Comparison of ENCODE assay signal across 19 cellular contexts in genomic region chr13:20414475-20415287, GRCh38.
DNase-seq lines count a peak whose midpoint lies in the region; ATAC-seq and TF ChIP-seq lines count a peak whose summit lies in the region.
"Had no signal": no experiment of that assay in that cellular context is flagged by ENCODE, and none has a peak within 500 bp of the region (broad histone marks: within the 10 kb centered on the region; RNA-seq: fewer than 3 reads in every experiment).

No MANE protein-coding gene starts in this region.

- H4K20me1 ChIP-seq in hepatocyte (ENCODE audit: insufficient read depth, poor library complexity, severe bottlenecking), result no peaks in the 10 kb centered on the region
- H4K20me1 ChIP-seq: BLaER1 had no signal

- H3K36me3 Mint-ChIP-seq in mesothelial cell of epicardium, result peaks cover 16% of the 10 kb centered on the region
- peaks cover 0 to 4% (median 1%) of the 10 kb centered on the region in 3 donors for H3K36me3 Mint-ChIP-seq in CD8-positive, alpha-beta memory T cell

- H3K4me1 ChIP-seq in hepatocyte (ENCODE audit: insufficient read depth) (peaks cover 9% of the 10 kb centered on the region), upper lobe of right lung (peaks cover 6% of the 10 kb centered on the region)
- H3K4me1 ChIP-seq in CD8-positive, alpha-beta memory T cell (ENCODE audit: insufficient read depth, low read length), result peaks cover 29% of the 10 kb centered on the region
- H3K4me1 ChIP-seq: gastrocnemius medialis had no signal

- no peaks in the 10 kb centered on the region for H3K27me3 Mint-ChIP-seq in mesothelial cell of epicardium (ENCODE audit: low read depth)
- no peaks in the 10 kb centered on the region for H3K27me3 Mint-ChIP-seq in CD8-positive, alpha-beta memory T cell
- H3K27me3 Mint-ChIP-seq: activated CD4-positive, alpha-beta T cell treated with anti-CD3 and anti-CD28 coated beads, Interleukin-2, amount 10 ng/mL, durations not matched to agents 7 days and 5 days; activated naive CD4-positive, alpha-beta T cell treated with anti-CD3 and anti-CD28 coated beads, Interleukin-2, amount 50 U/mL, for 24 hours; naive thymus-derived CD4-positive, alpha-beta T cell had no signal

- TF ChIP-seq CTCF in hepatocyte (IDR thresholded peaks at IDR 0.05; ENCODE audit: poor library complexity), result no peak
- TF ChIP-seq CTCF in mesothelial cell of epicardium (IDR thresholded peaks at IDR 0.05; ENCODE audit: unreplicated experiment), result no peak
- TF ChIP-seq CTCF in upper lobe of right lung (IDR thresholded peaks at IDR 0.05), result no peak

- no peaks in the 10 kb centered on the region for H3K9me2 ChIP-seq in hepatocyte (replicated peaks; ENCODE audit: insufficient read depth)

- no peak overlapping the region for H3K4me3 Mint-ChIP-seq in mesothelial cell of epicardium
- no peak overlapping the region for H3K4me3 Mint-ChIP-seq in CD8-positive, alpha-beta memory T cell
- H3K4me3 Mint-ChIP-seq: activated CD4-positive, alpha-beta T cell treated with anti-CD3 and anti-CD28 coated beads, Interleukin-2, amount 10 ng/mL, durations not matched to agents 7 days and 5 days; activated naive CD4-positive, alpha-beta T cell treated with anti-CD3 and anti-CD28 coated beads, Interleukin-2, amount 50 U/mL, for 24 hours; naive thymus-derived CD4-positive, alpha-beta T cell; stimulated activated naive B cell treated with anti-CD40 and anti-IgM and Interleukin-4, amounts not matched to agents 10 μg/mL and 1 μg/mL and 100 μg/mL, for 72 hours had no signal

- ATAC-seq in upper lobe of right lung (peak; percentile 4), HG03025 (IDR thresholded peaks at IDR 0.05; ENCODE audit: low FRiP score, unreplicated experiment) (no peak), sciatic nerve (no peak)
- ATAC-seq: A549; gastrocnemius medialis; naive thymus-derived CD4-positive, alpha-beta T cell; stimulated activated naive B cell treated with anti-CD40 and anti-IgM and Interleukin-4, amounts not matched to agents 10 μg/mL and 1 μg/mL and 100 μg/mL, for 72 hours had no signal

- peaks cover 54% of the 10 kb centered on the region for H3K4me1 Mint-ChIP-seq in mesothelial cell of epicardium
- peaks cover 30 to 42% (median 40%) of the 10 kb centered on the region in 3 donors for H3K4me1 Mint-ChIP-seq in CD8-positive, alpha-beta memory T cell

- H3K27ac Mint-ChIP-seq in mesothelial cell of epicardium, result peak overlapping the region; percentile 25
- H3K27ac Mint-ChIP-seq in CD8-positive, alpha-beta memory T cell, result no peak overlapping the region
- H3K27ac Mint-ChIP-seq: activated CD4-positive, alpha-beta T cell treated with anti-CD3 and anti-CD28 coated beads, Interleukin-2, amount 10 ng/mL, durations not matched to agents 7 days and 5 days; activated naive CD4-positive, alpha-beta T cell treated with anti-CD3 and anti-CD28 coated beads, Interleukin-2, amount 50 U/mL, for 24 hours; naive thymus-derived CD4-positive, alpha-beta T cell; stimulated activated naive B cell treated with anti-CD40 and anti-IgM and Interleukin-4, amounts not matched to agents 10 μg/mL and 1 μg/mL and 100 μg/mL, for 72 hours had no signal

- no peak overlapping the region for H3K27ac ChIP-seq in hepatocyte
- H3K27ac ChIP-seq in upper lobe of right lung, result no peak overlapping the region
- no peak overlapping the region for H3K27ac ChIP-seq in CD8-positive, alpha-beta memory T cell (ENCODE audit: low read depth, low read length)
- H3K27ac ChIP-seq: BLaER1, gastrocnemius medialis, tibial nerve had no signal

- peak overlapping the region; percentile 44 for H3K4me2 ChIP-seq in hepatocyte
- H3K4me2 ChIP-seq: A549, BLaER1 had no signal

- intact Hi-C loops in upper lobe of right lung (cut with DNase I), result no loop called here
- intact Hi-C loops in sciatic nerve (cut with DNase I), result no loop called here

- no peaks in the 10 kb centered on the region for H3K79me2 ChIP-seq in hepatocyte

- DNase-seq in activated gamma-delta T cell (lab: John Stamatoyannopoulos, UW) (peak; percentile 11), activated gamma-delta T cell treated with Interleukin-2 at 50 U/mL for 16 hours (no peak), hepatocyte (ENCODE audit: low spot score) (no peak), mesothelial cell of epicardium (ENCODE audit: low spot score in 2 of 2, unreplicated experiment in 2 of 2) (no peak), upper lobe of right lung (no peak), sciatic nerve (ENCODE audit: low spot score) (no peak)
- no peak for DNase-seq in CD8-positive, alpha-beta memory T cell
- DNase-seq: activated CD4-positive, alpha-beta T cell treated with anti-CD3 and anti-CD28 coated beads, Interleukin-2, amount 10 ng/mL, durations not matched to agents 7 days and 5 days; gastrocnemius medialis; naive thymus-derived CD4-positive, alpha-beta T cell; NCI-H187; NCI-H2227 treated with DMSO at 0.1 percent for 48 hours; stimulated activated naive B cell treated with anti-CD40 and anti-IgM and Interleukin-4, amounts not matched to agents 10 μg/mL and 1 μg/mL and 100 μg/mL, for 72 hours had no signal

- WGBS in hepatocyte (ENCODE audit: low lambda C conversion rate, missing lambda C conversion rate), result 53% methylated on average over 44 of the region's 45 CpGs

- H3K4me3 ChIP-seq in hepatocyte (no peak overlapping the region), upper lobe of right lung (no peak overlapping the region)
- H3K4me3 ChIP-seq in CD8-positive, alpha-beta memory T cell (ENCODE audit: low read length), result no peak overlapping the region
- H3K4me3 ChIP-seq: A549, BLaER1, gastrocnemius medialis, lung, tibial nerve had no signal

- POLR2A ChIA-PET in CD8-positive, alpha-beta memory T cell (lab: Charles Lee), result no interaction called here

- H3K9me3 ChIP-seq in hepatocyte (ENCODE audit: low read depth), result no peaks in the 10 kb centered on the region
- no peaks in the 10 kb centered on the region for H3K9me3 ChIP-seq in upper lobe of right lung
- no peaks in the 10 kb centered on the region for H3K9me3 ChIP-seq in CD8-positive, alpha-beta memory T cell (ENCODE audit: low read length)
- H3K9me3 ChIP-seq: A549, gastrocnemius medialis, tibial nerve had no signal

- H3K36me3 ChIP-seq in hepatocyte (replicated peaks; ENCODE audit: insufficient read depth, low read depth), result no peaks in the 10 kb centered on the region
- H3K36me3 ChIP-seq in upper lobe of right lung, result no peaks in the 10 kb centered on the region
- H3K36me3 ChIP-seq in CD8-positive, alpha-beta memory T cell (ENCODE audit: insufficient read depth, low read length), result no peaks in the 10 kb centered on the region
- H3K36me3 ChIP-seq: tibial nerve had no signal

- H3K27me3 ChIP-seq in hepatocyte, result no peaks in the 10 kb centered on the region
- H3K27me3 ChIP-seq in upper lobe of right lung, result no peaks in the 10 kb centered on the region
- H3K27me3 ChIP-seq in CD8-positive, alpha-beta memory T cell (ENCODE audit: insufficient read depth, low read length, poor library complexity, severe bottlenecking), result no peaks in the 10 kb centered on the region
- H3K27me3 ChIP-seq: gastrocnemius medialis, tibial nerve had no signal

- H3K9me3 Mint-ChIP-seq in mesothelial cell of epicardium, result peaks cover 7% of the 10 kb centered on the region
- H3K9me3 Mint-ChIP-seq in CD8-positive, alpha-beta memory T cell, result no peaks in the 10 kb centered on the region
- H3K9me3 Mint-ChIP-seq: activated naive CD4-positive, alpha-beta T cell treated with anti-CD3 and anti-CD28 coated beads, Interleukin-2, amount 50 U/mL, for 24 hours had no signal

- H2AFZ ChIP-seq in hepatocyte, result no peak overlapping the region

- CTCF ChIA-PET in CD8-positive, alpha-beta memory T cell (lab: Charles Lee), result no interaction called here
